25 cellular contexts compared by ENCODE assay signal in the genomic region with DNA sequence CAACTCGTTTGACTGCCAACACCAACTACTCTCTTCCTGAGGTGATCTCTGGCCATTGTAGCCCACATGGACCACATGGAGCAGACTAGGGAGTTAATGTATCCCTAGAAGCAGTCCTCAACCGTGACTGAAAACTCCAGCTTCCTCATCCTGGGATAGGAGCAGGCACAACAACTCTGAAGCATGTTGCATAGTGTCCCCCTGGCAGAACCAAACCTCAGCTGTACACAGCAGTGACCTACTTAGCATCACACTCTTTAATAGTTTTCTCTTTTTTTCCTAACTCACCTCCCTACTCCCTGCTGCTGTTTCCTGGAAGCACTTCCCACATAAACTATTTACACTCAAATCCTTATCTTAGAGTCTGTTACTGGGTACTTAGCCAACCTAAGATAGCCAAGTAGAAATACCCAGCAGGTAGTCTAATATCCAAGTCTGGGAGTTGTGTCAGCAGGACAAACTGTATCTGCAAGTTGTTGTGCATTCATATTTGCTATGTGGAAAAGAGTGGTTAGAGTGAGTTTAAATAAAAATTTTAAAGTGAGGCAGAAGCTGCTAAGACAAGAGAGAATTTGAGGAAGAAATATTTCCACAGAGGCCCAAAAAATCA.
A peak's percentile ranks its signal among the peaks of the same experiment; 100 is the strongest.
DNase-seq lines count a peak whose midpoint lies in the region; ATAC-seq and TF ChIP-seq lines count a peak whose summit lies in the region.
"Had no signal": no experiment of that assay in that cellular context is flagged by ENCODE, and none has a peak within 500 bp of the region (broad histone marks: within the 10 kb centered on the region; RNA-seq: fewer than 3 reads in every experiment).

No MANE protein-coding gene starts in this region.

- peak; percentile 70 for DNase-seq in LNCaP clone FGC (ENCODE audit: low read depth)
- DNase-seq in Right ventricle myocardium superior = no peak
- DNase-seq in left ventricle myocardium superior = no peak
- no peak for DNase-seq in omental fat pad (ENCODE audit: low spot score)
- no peak for DNase-seq in NOMO-1 (lab: John Stamatoyannopoulos, UW; ENCODE audit: unreplicated experiment in 2 of 2)
- no peak for DNase-seq in CD4-positive, alpha-beta memory T cell
- no peak for DNase-seq in GM03348 (ENCODE audit: low spot score)
- DNase-seq in stimulated activated naive CD4-positive, alpha-beta T cell (lab: John Stamatoyannopoulos, UW) = no peak
- DNase-seq: CD4-positive, alpha-beta T cell; COR-L47; GOT3; HCEC 1CT; NCI-H1105; NCI-H1436 treated with DMSO at 0.1 percent for 48 hours; NCI-H1930; NCI-H2107; NCI-H446; NCI-H524 treated with DMSO at 0.1 percent for 48 hours; NCI-H774; PC-3; RPMI8226; SHP77 treated with DMSO at 0.1 percent for 48 hours had no signal

- H3K27me3 ChIP-seq in CD4-positive, alpha-beta memory T cell (ENCODE audit: insufficient read depth, low read length) = no peaks in the 10 kb centered on the region
- H3K27me3 ChIP-seq: BLaER1 had no signal

- no peak for TF ChIP-seq CTCF in LNCaP clone FGC (IDR thresholded peaks at IDR 0.05; ENCODE audit: control insufficient read depth, extremely low read depth, insufficient read depth)
- no peak for TF ChIP-seq CTCF in omental fat pad (IDR thresholded peaks at IDR 0.05)

- POLR2A ChIA-PET in CD4-positive, alpha-beta memory T cell (lab: Charles Lee; ENCODE audit: partially characterized antibody) = no interaction called here

- H3K36me3 Mint-ChIP-seq in CD4-positive, alpha-beta memory T cell = peaks cover 11 to 39% of the 10 kb centered on the region in 2 donors

- ATAC-seq in Right ventricle myocardium superior (ENCODE audit: poor library complexity) (peak; percentile 42), left ventricle myocardium superior (peak; percentile 53), omental fat pad (ENCODE audit: low FRiP score) (peak; percentile 28)
- ATAC-seq: GM12878, PC-3 had no signal

- peaks cover 3 to 16% (median 7%) of the 10 kb centered on the region in 8 donors for H3K9me3 Mint-ChIP-seq in CD4-positive, alpha-beta memory T cell

- CTCF ChIA-PET in CD4-positive, alpha-beta memory T cell (lab: Charles Lee; ENCODE audit: partially characterized antibody) = interaction anchor here (2.7 kb wide), 1 partner anchor 18 kb away, joined by 19 read pairs; no protein-coding TSS in a partner anchor

- H3K4me3 Mint-ChIP-seq in CD4-positive, alpha-beta memory T cell = no peak overlapping the region
- H3K4me3 Mint-ChIP-seq: CD4-positive, alpha-beta T cell had no signal

- no peaks in the 10 kb centered on the region for H3K36me3 ChIP-seq in CD4-positive, alpha-beta memory T cell (ENCODE audit: insufficient read depth, low read length)
- H3K36me3 ChIP-seq: BLaER1 had no signal

- no peaks in the 10 kb centered on the region for H3K4me1 Mint-ChIP-seq in CD4-positive, alpha-beta memory T cell

- no peak overlapping the region for H3K4me3 ChIP-seq in LNCaP clone FGC (ENCODE audit: low read depth, low read length)
- no peak overlapping the region for H3K4me3 ChIP-seq in CD4-positive, alpha-beta memory T cell (ENCODE audit: low read length in 2 of 2)
- H3K4me3 ChIP-seq: BLaER1, GM12878 had no signal

- no peak overlapping the region for H3K27ac Mint-ChIP-seq in CD4-positive, alpha-beta memory T cell
- H3K27ac Mint-ChIP-seq: CD4-positive, alpha-beta T cell had no signal

- H3K4me1 ChIP-seq in CD4-positive, alpha-beta memory T cell (ENCODE audit: insufficient read depth, low read length) = no peaks in the 10 kb centered on the region

- H3K9me3 ChIP-seq in CD4-positive, alpha-beta memory T cell (ENCODE audit: control insufficient read depth in 1 of 2, low read length in 2 of 2) = no peaks in the 10 kb centered on the region

- no peaks in the 10 kb centered on the region for H3K27me3 Mint-ChIP-seq in CD4-positive, alpha-beta memory T cell
- H3K27me3 Mint-ChIP-seq: CD4-positive, alpha-beta T cell had no signal

- intact Hi-C loops in Right ventricle myocardium superior (cut with DNase I) (no loop called here), left ventricle myocardium superior (cut with micrococcal nuclease) (no loop called here)
- intact Hi-C loops in CD4-positive, alpha-beta memory T cell (cut with micrococcal nuclease) = no loop called here

- H3K27ac ChIP-seq in CD4-positive, alpha-beta memory T cell (ENCODE audit: low read depth, low read length) = no peak overlapping the region
- H3K27ac ChIP-seq: BLaER1, HL-60 had no signal
